ENCODE assay signal across 1 cellular context in genomic region chr3:171932153-171932567, GRCh38.
TF ChIP-seq lines count a peak whose summit lies in the region.

No MANE protein-coding gene starts in this region.

TF ChIP-seq in HepG2, 621 proteins besides CTCF, POLR2A, EP300 and RAD21 (continued from another document and continues in another):
- no peak for TF ChIP-seq ZBTB49 (CRISPR knock-in tag; IDR thresholded peaks at IDR 0.05; ENCODE audit: borderline replicate concordance)
- TF ChIP-seq PBX2 (CRISPR knock-in tag; IDR thresholded peaks at IDR 0.05): no peak
- no peak for TF ChIP-seq IRF9 (CRISPR knock-in tag; IDR thresholded peaks at IDR 0.05; ENCODE audit: borderline replicate concordance)
- no peak for TF ChIP-seq NFRKB (IDR thresholded peaks at IDR 0.05)
- TF ChIP-seq ZNF792 (CRISPR knock-in tag; IDR thresholded peaks at IDR 0.05): no peak
- no peak for TF ChIP-seq RERE (CRISPR knock-in tag; IDR thresholded peaks at IDR 0.05; ENCODE audit: low read depth)
- TF ChIP-seq TEAD3 (CRISPR knock-in tag; optimal IDR thresholded peaks at IDR 0.05; ENCODE audit: borderline replicate concordance): peak; percentile 56
- no peak for TF ChIP-seq SMARCC2 (IDR thresholded peaks at IDR 0.05)
- TF ChIP-seq GTF2F1 (IDR thresholded peaks at IDR 0.05; ENCODE audit: low read length): no peak
- no peak for TF ChIP-seq POLR2AphosphoS5 (IDR thresholded peaks at IDR 0.05; ENCODE audit: low read depth, low read length)
- TF ChIP-seq NR2F1 (CRISPR knock-in tag; IDR thresholded peaks at IDR 0.05): no peak
- TF ChIP-seq NFE2L1 (CRISPR knock-in tag; IDR thresholded peaks at IDR 0.05; ENCODE audit: borderline replicate concordance): no peak
- no peak for TF ChIP-seq KLF6 (CRISPR knock-in tag; IDR thresholded peaks at IDR 0.05)
- no peak for TF ChIP-seq NKX3-1 (CRISPR knock-in tag; IDR thresholded peaks at IDR 0.05)
- TF ChIP-seq MYNN (CRISPR knock-in tag; IDR thresholded peaks at IDR 0.05; ENCODE audit: low read depth): no peak
- no peak for TF ChIP-seq HNF4G (IDR thresholded peaks at IDR 0.05; ENCODE audit: borderline replicate concordance, low read depth, low read length)
- no peak for TF ChIP-seq HNF4G (CRISPR knock-in tag; IDR thresholded peaks at IDR 0.05; ENCODE audit: borderline replicate concordance, low read depth)
- no peak for TF ChIP-seq ZBTB21 (CRISPR knock-in tag; IDR thresholded peaks at IDR 0.05)
- no peak for TF ChIP-seq IKZF4 (CRISPR knock-in tag; IDR thresholded peaks at IDR 0.05; ENCODE audit: borderline replicate concordance, low read depth, not compliant biosample characterization)
- no peak for TF ChIP-seq ZNF383 (CRISPR knock-in tag; IDR thresholded peaks at IDR 0.05; ENCODE audit: borderline replicate concordance)
- no peak for TF ChIP-seq RORA (CRISPR knock-in tag; IDR thresholded peaks at IDR 0.05)
- no peak for TF ChIP-seq ZGPAT (CRISPR knock-in tag; IDR thresholded peaks at IDR 0.05)
- no peak for TF ChIP-seq ZFP1 (CRISPR knock-in tag; IDR thresholded peaks at IDR 0.05)
- no peak for TF ChIP-seq ZIK1 (CRISPR knock-in tag; IDR thresholded peaks at IDR 0.05; ENCODE audit: borderline replicate concordance, low read depth)
- TF ChIP-seq ZNF703 (CRISPR knock-in tag; IDR thresholded peaks at IDR 0.05; ENCODE audit: borderline replicate concordance): no peak
- no peak for TF ChIP-seq SATB2 (CRISPR knock-in tag; IDR thresholded peaks at IDR 0.05)
- no peak for TF ChIP-seq MZF1 (CRISPR knock-in tag; IDR thresholded peaks at IDR 0.05; ENCODE audit: borderline replicate concordance)
- no peak for TF ChIP-seq EEA1 (CRISPR knock-in tag; IDR thresholded peaks at IDR 0.05; ENCODE audit: borderline replicate concordance)
- no peak; the same call in 1 of the 2 replicates for TF ChIP-seq MXD3 (CRISPR knock-in tag; IDR thresholded peaks at IDR 0.05)
- peak; percentile 43; the same call in 1 of the 2 replicates for TF ChIP-seq UBTF (CRISPR knock-in tag; IDR thresholded peaks at IDR 0.05)
- TF ChIP-seq HMG20A (CRISPR knock-in tag; IDR thresholded peaks at IDR 0.05; ENCODE audit: borderline replicate concordance): no peak
- no peak for TF ChIP-seq HNRNPH1 (optimal IDR thresholded peaks at IDR 0.05; ENCODE audit: low read depth, low read length)
- no peak for TF ChIP-seq ZNF274 (CRISPR knock-in tag; IDR thresholded peaks at IDR 0.05)
- peak; percentile 71; the same call in 1 of the 2 replicates for TF ChIP-seq ZBTB38 (CRISPR knock-in tag; IDR thresholded peaks at IDR 0.05)
- TF ChIP-seq STAG1 (CRISPR knock-in tag; IDR thresholded peaks at IDR 0.05): no peak
- 0 out of 2 replicates have a peak, but pooled peaks have one; percentile 30 for TF ChIP-seq DPF2 (CRISPR knock-in tag; IDR thresholded peaks at IDR 0.05; ENCODE audit: borderline replicate concordance, low read depth)
- no peak for TF ChIP-seq ZNF652 (CRISPR knock-in tag; IDR thresholded peaks at IDR 0.05; ENCODE audit: borderline replicate concordance, low read depth)
- no peak for TF ChIP-seq PLSCR1 (CRISPR knock-in tag; IDR thresholded peaks at IDR 0.05; ENCODE audit: borderline replicate concordance)
- peak; percentile 29; the same call in 1 of the 2 replicates for TF ChIP-seq KMT2B (CRISPR knock-in tag; IDR thresholded peaks at IDR 0.05)
- no peak for TF ChIP-seq CENPBD1 (CRISPR knock-in tag; IDR thresholded peaks at IDR 0.05; ENCODE audit: borderline replicate concordance, low read depth)
- no peak for TF ChIP-seq ZFP90 (CRISPR knock-in tag; IDR thresholded peaks at IDR 0.05; ENCODE audit: borderline replicate concordance)
- peak; percentile 87; the same call in 1 of the 2 replicates for TF ChIP-seq ZNF292 (CRISPR knock-in tag; IDR thresholded peaks at IDR 0.05; ENCODE audit: borderline replicate concordance, low read depth)
- TF ChIP-seq ZNF468 (CRISPR knock-in tag; IDR thresholded peaks at IDR 0.05): no peak
- no peak for TF ChIP-seq ZNF660 (CRISPR knock-in tag; IDR thresholded peaks at IDR 0.05; ENCODE audit: borderline replicate concordance, low read depth)
- no peak for TF ChIP-seq ZNF879 (CRISPR knock-in tag; IDR thresholded peaks at IDR 0.05)
